Comparison of ENCODE assay signal across 2 cellular contexts in the genomic region with DNA sequence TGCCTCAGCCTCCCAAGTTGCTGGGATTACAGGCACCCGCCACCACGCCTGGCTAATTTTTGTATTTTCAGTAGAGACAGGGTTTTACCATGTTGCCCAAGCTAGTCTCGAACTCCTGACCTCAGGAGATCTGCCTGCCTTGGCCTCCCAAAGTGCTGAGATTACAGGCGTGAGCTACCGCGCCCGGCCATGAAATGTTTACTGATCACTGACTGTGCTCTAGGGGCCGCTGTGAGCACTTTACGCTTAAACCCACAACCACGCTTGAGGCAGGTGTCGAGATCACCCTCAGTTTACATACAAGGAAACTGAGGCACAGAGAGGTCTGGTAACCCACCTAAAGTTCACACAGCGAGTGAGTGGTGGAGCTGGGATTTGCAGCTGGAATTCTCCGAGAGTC.
A peak's percentile ranks its signal among the peaks of the same experiment; 100 is the strongest.
TF ChIP-seq lines count a peak whose summit lies in the region.

No MANE protein-coding gene starts in this region.

TF ChIP-seq in K562, 482 proteins besides CTCF, POLR2A, EP300 and RAD21:
- TF ChIP-seq, protein P1, sequence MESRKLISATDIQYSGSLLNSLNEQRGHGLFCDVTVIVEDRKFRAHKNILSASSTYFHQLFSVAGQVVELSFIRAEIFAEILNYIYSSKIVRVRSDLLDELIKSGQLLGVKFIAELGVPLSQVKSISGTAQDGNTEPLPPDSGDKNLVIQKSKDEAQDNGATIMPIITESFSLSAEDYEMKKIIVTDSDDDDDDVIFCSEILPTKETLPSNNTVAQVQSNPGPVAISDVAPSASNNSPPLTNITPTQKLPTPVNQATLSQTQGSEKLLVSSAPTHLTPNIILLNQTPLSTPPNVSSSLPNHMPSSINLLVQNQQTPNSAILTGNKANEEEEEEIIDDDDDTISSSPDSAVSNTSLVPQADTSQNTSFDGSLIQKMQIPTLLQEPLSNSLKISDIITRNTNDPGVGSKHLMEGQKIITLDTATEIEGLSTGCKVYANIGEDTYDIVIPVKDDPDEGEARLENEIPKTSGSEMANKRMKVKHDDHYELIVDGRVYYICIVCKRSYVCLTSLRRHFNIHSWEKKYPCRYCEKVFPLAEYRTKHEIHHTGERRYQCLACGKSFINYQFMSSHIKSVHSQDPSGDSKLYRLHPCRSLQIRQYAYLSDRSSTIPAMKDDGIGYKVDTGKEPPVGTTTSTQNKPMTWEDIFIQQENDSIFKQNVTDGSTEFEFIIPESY (CRISPR knock-in tag; IDR thresholded peaks at IDR 0.05): peak; percentile 82
- TF ChIP-seq BCOR (IDR thresholded peaks at IDR 0.05): peak; percentile 44; the same call in 1 of the 2 replicates

TF ChIP-seq in HepG2, 621 proteins besides CTCF, POLR2A, EP300 and RAD21:
- TF ChIP-seq, protein P1 (CRISPR knock-in tag; IDR thresholded peaks at IDR 0.05): peak; percentile 95
- TF ChIP-seq ZNF768 (CRISPR knock-in tag; IDR thresholded peaks at IDR 0.05) (0 out of 2 replicates have a peak, but pooled peaks have one; percentile 10), ZBTB38 (CRISPR knock-in tag; IDR thresholded peaks at IDR 0.05) (0 out of 2 replicates have a peak, but pooled peaks have one; percentile 22)
